14 cellular contexts compared by ENCODE assay signal in the genomic region with DNA sequence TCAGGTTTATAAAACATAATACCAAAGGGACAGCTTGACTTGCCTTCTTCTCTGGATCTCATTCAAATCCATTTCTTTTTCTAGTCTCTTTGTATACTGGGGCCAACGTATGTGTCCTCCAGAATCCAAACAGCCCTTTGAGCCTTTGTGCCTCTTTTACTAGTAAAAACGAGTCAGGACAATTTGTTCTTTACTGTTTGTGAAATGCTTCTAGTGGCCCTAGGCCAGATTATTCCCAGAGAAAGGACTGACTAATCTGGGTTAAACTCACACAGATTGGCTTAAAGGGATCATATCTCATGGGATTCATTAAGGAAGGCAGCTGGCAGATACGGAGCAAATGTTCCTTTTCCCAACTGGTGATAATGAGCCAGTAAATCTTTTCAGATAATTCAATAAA. TPM values are rescaled to one million over a fixed set of nuclear protein-coding genes. Genes with fewer than 3 reads are reported as not detected.
A peak's percentile ranks its signal among the peaks of the same experiment; 100 is the strongest.
DNase-seq lines count a peak whose midpoint lies in the region; ATAC-seq and TF ChIP-seq lines count a peak whose summit lies in the region.
"Had no signal": no experiment of that assay in that cellular context is flagged by ENCODE, and none has a peak within 500 bp of the region (broad histone marks: within the 10 kb centered on the region; RNA-seq: fewer than 3 reads in every experiment).

No MANE protein-coding gene starts in this region.

- H3K4me1 Mint-ChIP-seq in glutamatergic neuron (ENCODE audit: low read depth, unreplicated experiment), result peaks cover 51% of the 10 kb centered on the region
- H3K4me1 Mint-ChIP-seq: activated CD4-positive, alpha-beta T cell treated with anti-CD3 and anti-CD28 coated beads, Interleukin-2, amount 10 ng/mL, durations not matched to agents 24 days and 14 days; CD4-positive, alpha-beta memory T cell had no signal

- no peak overlapping the region for H3K4me3 Mint-ChIP-seq in glutamatergic neuron (ENCODE audit: unreplicated experiment)
- H3K4me3 Mint-ChIP-seq: activated CD4-positive, alpha-beta T cell treated with anti-CD3 and anti-CD28 coated beads, Interleukin-2, amount 10 ng/mL, durations not matched to agents 24 days and 14 days; CD4-positive, alpha-beta memory T cell had no signal

- peak; percentile 84 for ATAC-seq in sciatic nerve
- ATAC-seq: left lung had no signal

- peak overlapping the region; percentile 99 for H3K27ac Mint-ChIP-seq in glutamatergic neuron (ENCODE audit: unreplicated experiment)
- H3K27ac Mint-ChIP-seq: activated CD4-positive, alpha-beta T cell treated with anti-CD3 and anti-CD28 coated beads, Interleukin-2, amount 10 ng/mL, durations not matched to agents 24 days and 14 days; CD4-positive, alpha-beta memory T cell had no signal

- intact Hi-C loops in sciatic nerve (cut with DNase I), result no loop called here

- peak; percentile 27 for DNase-seq in DMS 273 treated with DMSO at 0.1 percent for 48 hours (lab: John Stamatoyannopoulos, UW)
- peak; percentile 75 for DNase-seq in NCI-H69 (lab: John Stamatoyannopoulos, UW)
- no peak for DNase-seq in glutamatergic neuron
- no peak for DNase-seq in sciatic nerve (ENCODE audit: low spot score)
- DNase-seq in AG20443 (ENCODE audit: low spot score), result no peak
- no peak for DNase-seq in inferior parietal cortex (ENCODE audit: extremely low spot score)
- no peak for DNase-seq in GM20000 (ENCODE audit: low spot score)
- DNase-seq in retina, result no peak
- DNase-seq: activated CD4-positive, alpha-beta T cell treated with anti-CD3 and anti-CD28 coated beads, Interleukin-2, amount 10 ng/mL, durations not matched to agents 24 days and 14 days; activated naive CD4-positive, alpha-beta T cell treated with anti-CD3 and anti-CD28 coated beads, Interleukin-2, amount 50 U/mL, for 16 hours; CD4-positive, alpha-beta memory T cell; left lung; stimulated activated naive CD4-positive, alpha-beta T cell; T1000 had no signal

- TF ChIP-seq CTCF in glutamatergic neuron (IDR thresholded peaks at IDR 0.05; ENCODE audit: partially characterized antibody, unreplicated experiment), result no peak
- TF ChIP-seq CTCF in GM20000 (IDR thresholded peaks at IDR 0.05; ENCODE audit: extremely low read depth, missing control alignments), result no peak

- H3K36me3 Mint-ChIP-seq in glutamatergic neuron (ENCODE audit: unreplicated experiment), result no peaks in the 10 kb centered on the region
- H3K36me3 Mint-ChIP-seq: CD4-positive, alpha-beta memory T cell had no signal

- H3K27me3 Mint-ChIP-seq in glutamatergic neuron (ENCODE audit: unreplicated experiment), result peaks cover 4% of the 10 kb centered on the region

- no peaks in the 10 kb centered on the region for H3K9me3 Mint-ChIP-seq in glutamatergic neuron (ENCODE audit: unreplicated experiment)
- H3K9me3 Mint-ChIP-seq: activated CD4-positive, alpha-beta T cell treated with anti-CD3 and anti-CD28 coated beads, Interleukin-2, amount 10 ng/mL, durations not matched to agents 24 days and 14 days; CD4-positive, alpha-beta memory T cell had no signal

RNA-seq across cellular contexts. Expression of a gene that starts 32.1 kb away (rescaled TPM):
- total RNA-seq in glutamatergic neuron (ENCODE audit: unreplicated experiment) (11.7 TPM), sciatic nerve (11.7 TPM)

Comparison
In these comparisons a context has a peak if more than half of its experiments do, and no peak if none do; other contexts are left out.
1. DNase-seq: peak in DMS 273 treated with DMSO at 0.1 percent for 48 hours (single experiment) and NCI-H69 (single experiment); none in glutamatergic neuron (single experiment), sciatic nerve (single experiment), AG20443 (single experiment), inferior parietal cortex (single experiment), GM20000 (single experiment) and retina (single experiment).